In the genomic region with DNA sequence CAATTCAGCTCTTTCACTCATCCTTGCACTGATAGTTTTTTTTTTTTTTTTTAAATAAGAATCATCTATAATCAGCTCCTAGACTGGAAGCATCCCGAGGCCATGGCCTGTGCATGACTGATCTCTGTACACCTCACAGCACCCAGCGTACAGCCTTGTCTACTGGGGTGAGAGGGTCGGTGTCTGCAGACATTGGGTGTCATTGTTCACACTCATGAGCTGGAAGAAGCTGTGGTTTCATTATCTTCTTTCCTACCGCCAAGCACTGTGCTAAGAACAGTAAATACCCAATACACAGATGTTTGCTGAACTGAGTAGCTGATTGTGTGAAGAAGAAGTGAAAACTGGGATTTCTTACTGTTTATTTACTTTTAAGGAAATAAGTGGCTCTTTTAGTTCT, we compare ENCODE assay signal across 10 cellular contexts.
DNase-seq lines count a peak whose midpoint lies in the region; ATAC-seq, FAIRE-seq and TF ChIP-seq lines count a peak whose summit lies in the region.
"Had no signal": no experiment of that assay in that cellular context is flagged by ENCODE, and none has a peak within 500 bp of the region (broad histone marks: within the 10 kb centered on the region; RNA-seq: fewer than 3 reads in every experiment).

No MANE protein-coding gene starts in this region.

- H3K27ac ChIP-seq in dorsolateral prefrontal cortex (peak overlapping the region; percentile 35 to 98 (median 91)), skeletal muscle tissue (ENCODE audit: low read depth, low read length) (peak overlapping the region; percentile 51), WERI-Rb-1 (no peak overlapping the region)

- CTCF ChIA-PET in activated CD8-positive, alpha-beta memory T cell treated with anti-CD3 and anti-CD28 coated beads, Interleukin-2, amount 10 ng/mL, durations not matched to agents 7 days and 5 days (lab: Charles Lee), result interaction anchor here (0.9 to 5.0 kb wide), 24 partner anchors 10 to 658 kb away, joined by 3 to 63 read pairs (median 4); a partner anchor contains a TSS

- DNase-seq in activated CD8-positive, alpha-beta memory T cell treated with anti-CD3 and anti-CD28 coated beads, Interleukin-2, amount 10 ng/mL, durations not matched to agents 7 days and 5 days, result no peak
- no peak for DNase-seq in activated CD8-positive, alpha-beta memory T cell treated with anti-CD3 and anti-CD28 coated beads, Interleukin-2, amount 50 U/mL, for 4 hours
- peak; percentile 3 for DNase-seq in OCI-M1 (lab: John Stamatoyannopoulos, UW)
- no peak for DNase-seq in dorsolateral prefrontal cortex
- no peak for DNase-seq in DMS79 (lab: John Stamatoyannopoulos, UW)
- no peak for DNase-seq in WERI-Rb-1
- DNase-seq in HTR-8/SVneo (ENCODE audit: insufficient read length, low spot score), result no peak
- DNase-seq: GF-D8, NCI-H1105 treated with DMSO at 0.1 percent for 48 hours had no signal

- H3K36me3 ChIP-seq in skeletal muscle tissue (ENCODE audit: control insufficient read depth in 3 of 3, insufficient read depth in 3 of 3, low read length in 3 of 3) (peaks cover 0 to 7% (median 0%) of the 10 kb centered on the region in 3 donors), WERI-Rb-1 (peaks cover 37% of the 10 kb centered on the region)

- H3K9ac ChIP-seq in skeletal muscle tissue (ENCODE audit: low read depth in 1 of 3, low read length in 3 of 3), result no peak overlapping the region

- H3K27me3 ChIP-seq in dorsolateral prefrontal cortex (no peaks in the 10 kb centered on the region), skeletal muscle tissue (ENCODE audit: control insufficient read depth in 3 of 3, insufficient read depth in 3 of 3, low read length in 3 of 3) (no peaks in the 10 kb centered on the region), WERI-Rb-1 (ENCODE audit: insufficient read depth, low read depth, severe bottlenecking) (no peaks in the 10 kb centered on the region)

- H3K4me1 ChIP-seq in skeletal muscle tissue (ENCODE audit: control insufficient read depth in 3 of 3, insufficient read depth in 3 of 3, low read length in 3 of 3), result peaks cover 15 to 33% (median 21%) of the 10 kb centered on the region in 3 donors

- no peaks in the 10 kb centered on the region for H3K27me3 Mint-ChIP-seq in activated CD8-positive, alpha-beta memory T cell treated with anti-CD3 and anti-CD28 coated beads, Interleukin-2, amount 10 ng/mL, durations not matched to agents 7 days and 5 days

- H3K9me3 ChIP-seq in skeletal muscle tissue (ENCODE audit: control insufficient read depth in 3 of 3, low read length in 3 of 3) (no peaks in the 10 kb centered on the region), WERI-Rb-1 (ENCODE audit: severe bottlenecking) (no peaks in the 10 kb centered on the region)

- intact Hi-C loops in dorsolateral prefrontal cortex (cut with DNase I), result loop anchor here (2.0 to 5.0 kb wide), 6 partner anchors 55 to 356 kb away; a partner anchor contains a TSS

- H3K4me3 Mint-ChIP-seq in activated CD8-positive, alpha-beta memory T cell treated with anti-CD3 and anti-CD28 coated beads, Interleukin-2, amount 10 ng/mL, durations not matched to agents 7 days and 5 days, result no peak overlapping the region

- TF ChIP-seq CTCF in dorsolateral prefrontal cortex (IDR thresholded peaks at IDR 0.05 in 54 of 56, conservative IDR thresholded peaks at IDR 0.05 in 2 of 56; ENCODE audit: low read depth in 1 of 56, partially characterized antibody in 56 of 56) (no peak), WERI-Rb-1 (IDR thresholded peaks at IDR 0.05; ENCODE audit: low read depth, low read length) (no peak)

- ATAC-seq in activated CD8-positive, alpha-beta memory T cell treated with anti-CD3 and anti-CD28 coated beads, Interleukin-2, amount 10 ng/mL, durations not matched to agents 7 days and 5 days, result peak; percentile 49

- H3K4me1 Mint-ChIP-seq in activated CD8-positive, alpha-beta memory T cell treated with anti-CD3 and anti-CD28 coated beads, Interleukin-2, amount 10 ng/mL, durations not matched to agents 7 days and 5 days, result peaks cover 45% of the 10 kb centered on the region

- no peak overlapping the region for H3K4me3 ChIP-seq in dorsolateral prefrontal cortex
- no peak overlapping the region for H3K4me3 ChIP-seq in skeletal muscle tissue (ENCODE audit: low read length in 3 of 3)
- no peak overlapping the region for H3K4me3 ChIP-seq in WERI-Rb-1 (ENCODE audit: low read depth, low read length)

- no peaks in the 10 kb centered on the region for H3K36me3 Mint-ChIP-seq in activated CD8-positive, alpha-beta memory T cell treated with anti-CD3 and anti-CD28 coated beads, Interleukin-2, amount 10 ng/mL, durations not matched to agents 7 days and 5 days

- FAIRE-seq in HTR-8/SVneo (lab: Jason Lieb, UNC), result no peak

- H3K27ac Mint-ChIP-seq in activated CD8-positive, alpha-beta memory T cell treated with anti-CD3 and anti-CD28 coated beads, Interleukin-2, amount 10 ng/mL, durations not matched to agents 7 days and 5 days, result no peak overlapping the region

- H3K9me3 Mint-ChIP-seq in activated CD8-positive, alpha-beta memory T cell treated with anti-CD3 and anti-CD28 coated beads, Interleukin-2, amount 10 ng/mL, durations not matched to agents 7 days and 5 days (ENCODE audit: low read depth), result no peaks in the 10 kb centered on the region
